In the genomic region with DNA sequence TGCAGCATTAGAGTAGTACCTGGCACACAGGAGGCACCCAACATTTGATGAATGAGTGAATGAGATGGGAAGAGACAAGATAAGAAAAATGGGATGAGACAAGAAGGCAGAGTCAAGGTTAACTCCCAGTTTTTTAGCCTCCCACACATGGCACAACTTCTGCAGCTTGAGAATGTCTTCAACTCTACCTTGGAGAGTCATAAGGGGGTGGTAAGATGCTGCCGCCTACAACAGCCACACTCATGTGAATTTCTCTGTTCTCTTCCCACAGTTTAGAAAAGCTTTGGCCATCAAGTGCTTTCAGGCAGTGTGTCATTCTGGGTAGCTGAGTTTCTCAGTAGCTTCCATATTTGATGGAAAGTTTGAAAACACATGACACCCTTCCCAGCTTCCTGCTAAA, we compare ENCODE assay signal across 29 cellular contexts. TPM values are rescaled to one million over a fixed set of nuclear protein-coding genes. Genes with fewer than 3 reads are reported as not detected.
"Had no signal": no experiment of that assay in that cellular context is flagged by ENCODE, and none has a peak within 500 bp of the region (broad histone marks: within the 10 kb centered on the region; RNA-seq: fewer than 3 reads in every experiment).

No MANE protein-coding gene starts in this region.

- H3K27ac ChIP-seq: stomach, suprapubic skin, testis, thoracic aorta, thyroid gland, tibial artery, tibial nerve, transverse colon, upper lobe of left lung, upper lobe of right lung, uterus, vagina had no signal

- ATAC-seq: stimulated activated effector memory CD8-positive, alpha-beta T cell treated with anti-CD3 and anti-CD28 coated beads, Interleukin-12 subunit alpha, Interleukin-12 subunit beta, amount 100 ng/mL, for 72 hours; stimulated activated memory B cell treated with anti-CD40 and anti-IgM and Interleukin-4, amounts not matched to agents 10 μg/mL and 1 μg/mL and 100 μg/mL, for 72 hours; stimulated activated naive B cell treated with anti-CD40 and anti-IgM and Interleukin-4, amounts not matched to agents 10 μg/mL and 1 μg/mL and 100 μg/mL, for 72 hours; stimulated activated naive CD8-positive, alpha-beta T cell treated with anti-CD3 and anti-CD28 coated beads, Interleukin-15, amount 100 ng/mL, for 72 hours; stimulated activated naive CD8-positive, alpha-beta T cell treated with anti-CD3 and anti-CD28 coated beads, Interleukin-15, Interleukin-2, amounts not matched to agents 100 U/mL and 50 U/mL, for 24 hours; upper lobe of right lung had no signal

- DNase-seq: stimulated activated CD4-positive, alpha-beta T cell treated with anti-CD3 and anti-CD28 coated beads, Interleukin-2, amount 100 ng/mL, for 48 hours; stimulated activated CD4-positive, alpha-beta T cell treated with anti-CD3 and anti-CD28 coated beads, Interleukin-4, amount 100 ng/mL, for 1 hour; stimulated activated CD4-positive, alpha-beta T cell treated with anti-CD3 and anti-CD28 coated beads, Interleukin-4, amount 100 ng/mL, for 24 hours; stimulated activated CD4-positive, alpha-beta T cell treated with anti-CD3 and anti-CD28 coated beads, Interleukin-4, amount 100 ng/mL, for 4 hours; stimulated activated CD8-positive, alpha-beta memory T cell treated with anti-CD3 and anti-CD28 coated beads, Interleukin-4, amount 100 ng/mL, for 48 hours; stimulated activated naive B cell treated with anti-CD40 and anti-IgM and Interleukin-4, amounts not matched to agents 10 μg/mL and 1 μg/mL and 100 μg/mL, for 72 hours; stimulated activated naive CD4-positive, alpha-beta T cell; stimulated activated naive CD4-positive, alpha-beta T cell treated with Interleukin-2 at 50 U/mL for 16 hours; stimulated activated naive CD8-positive, alpha-beta T cell treated with anti-CD3 and anti-CD28 coated beads, Interleukin-15, amount 100 ng/mL, for 72 hours; stimulated activated naive CD8-positive, alpha-beta T cell treated with anti-CD3 and anti-CD28 coated beads, Interleukin-15, Interleukin-2, amounts not matched to agents 100 U/mL and 50 U/mL, for 24 hours; stomach; substantia nigra; testis; thyroid gland; tibial artery; transverse colon; trophoblast cell; upper lobe of left lung; upper lobe of right lung; uterus had no signal

- H3K9me3 ChIP-seq: stomach, suprapubic skin, testis, thoracic aorta, thyroid gland, tibial artery, tibial nerve, transverse colon, upper lobe of left lung, upper lobe of right lung, uterus, vagina had no signal

- H3K27me3 ChIP-seq: stomach, suprapubic skin, testis, thyroid gland, tibial nerve, transverse colon, upper lobe of left lung, upper lobe of right lung, uterus, vagina had no signal

- H3K36me3 ChIP-seq: stomach, suprapubic skin, thoracic aorta, thyroid gland, tibial artery, tibial nerve, transverse colon, upper lobe of left lung, upper lobe of right lung, uterus, vagina had no signal

- H3K4me3 ChIP-seq: stomach, suprapubic skin, testis, thoracic aorta, thyroid gland, tibial artery, tibial nerve, transverse colon, upper lobe of left lung, upper lobe of right lung, uterus, vagina had no signal

- H3K4me1 ChIP-seq: stomach, suprapubic skin, testis, thyroid gland, tibial artery, transverse colon, upper lobe of left lung, upper lobe of right lung, uterus, vagina had no signal

RNA-seq across cellular contexts. Expression of gene GPR6, which starts 19.5 kb away (rescaled TPM):
- total RNA-seq: stomach, subcutaneous adipose tissue, suprapubic skin, testis, thoracic aorta, thyroid gland, tibial nerve, transverse colon, upper lobe of left lung, upper lobe of right lung, ureter, urinary bladder, uterus, vagina had no signal
